8 cellular contexts compared by ENCODE assay signal in genomic region chr1:172089768-172090510, GRCh38.
DNase-seq lines count a peak whose midpoint lies in the region; ATAC-seq and TF ChIP-seq lines count a peak whose summit lies in the region.

No MANE protein-coding gene starts in this region.

- H3K4me1 Mint-ChIP-seq in MCF 10A (ENCODE audit: insufficient read depth, unreplicated experiment): peaks cover 8% of the 10 kb centered on the region

- intact Hi-C loops in MCF 10A (cut with micrococcal nuclease): loop anchor here (1.0 to 10.0 kb wide), 8 partner anchors 88 to 935 kb away; partner anchors contain the start of gene PIGC

- CTCF ChIA-PET in MCF 10A (lab: Yijun Ruan, JAX): interaction anchor here (0.6 to 5.2 kb wide), 93 partner anchors 9 to 803 kb away, joined by 3 to 135 read pairs (median 4); partner anchors contain the start of gene C1orf105

- peak; percentile 97 for TF ChIP-seq CTCF in MCF 10A (IDR thresholded peaks at IDR 0.05; ENCODE audit: unreplicated experiment)

- H3K36me3 Mint-ChIP-seq in MCF 10A (ENCODE audit: insufficient read depth, unreplicated experiment): no peaks in the 10 kb centered on the region

- no peak overlapping the region for H3K27ac Mint-ChIP-seq in MCF 10A (ENCODE audit: low read depth, unreplicated experiment)

- no TSS peak for BruUV-seq in MCF 10A (replicated peaks; lab: Mats Ljungman, UMichigan)

- peak; percentile 72 for DNase-seq in DMS53 (lab: John Stamatoyannopoulos, UW)
- DNase-seq in UCSD-AML1 (lab: John Stamatoyannopoulos, UW; ENCODE audit: unreplicated experiment): peak; percentile 41
- DNase-seq in MCF 10A (ENCODE audit: unreplicated experiment): peak; percentile 79
- DNase-seq in left lobe of liver (ENCODE audit: low spot score): peak; percentile 44
- peak; percentile 7 to 31 for DNase-seq in stimulated activated CD8-positive, alpha-beta memory T cell treated with anti-CD3 and anti-CD28 coated beads, Interleukin-2, amount 100 ng/mL, for 48 hours (ENCODE audit: low read depth in 2 of 2)
- DNase-seq in NCI-H187 treated with DMSO at 0.1 percent for 48 hours (lab: John Stamatoyannopoulos, UW): no peak
- DNase-seq in NCI-H1436 (lab: John Stamatoyannopoulos, UW): no peak

- H3K27me3 Mint-ChIP-seq in MCF 10A (ENCODE audit: insufficient read depth, unreplicated experiment): no peaks in the 10 kb centered on the region

- H3K4me3 Mint-ChIP-seq in MCF 10A (ENCODE audit: unreplicated experiment): no peak overlapping the region

- POLR2A ChIA-PET in MCF 10A (lab: Yijun Ruan, JAX): interaction anchor here (0.6 to 1.3 kb wide), 3 partner anchors 49 to 309 kb away, joined by 3 to 5 read pairs (median 3); no protein-coding TSS in a partner anchor

- H3K9me3 Mint-ChIP-seq in MCF 10A (ENCODE audit: unreplicated experiment): no peaks in the 10 kb centered on the region

- ATAC-seq in HG03159 (IDR thresholded peaks at IDR 0.05; ENCODE audit: unreplicated experiment) (peak; percentile 64), left lobe of liver (peak; percentile 89)

Comparison
In these comparisons a context has a peak if more than half of its experiments do, and no peak if none do; other contexts are left out.
1. DNase-seq: peak in DMS53 (single experiment), UCSD-AML1 (single experiment), MCF 10A (single experiment), left lobe of liver (single experiment) and stimulated activated CD8-positive, alpha-beta memory T cell treated with anti-CD3 and anti-CD28 coated beads, Interleukin-2, amount 100 ng/mL, for 48 hours (2 of 2); none in NCI-H187 treated with DMSO at 0.1 percent for 48 hours (single experiment) and NCI-H1436 (single experiment).